8 cellular contexts compared by ENCODE assay signal in the genomic region with DNA sequence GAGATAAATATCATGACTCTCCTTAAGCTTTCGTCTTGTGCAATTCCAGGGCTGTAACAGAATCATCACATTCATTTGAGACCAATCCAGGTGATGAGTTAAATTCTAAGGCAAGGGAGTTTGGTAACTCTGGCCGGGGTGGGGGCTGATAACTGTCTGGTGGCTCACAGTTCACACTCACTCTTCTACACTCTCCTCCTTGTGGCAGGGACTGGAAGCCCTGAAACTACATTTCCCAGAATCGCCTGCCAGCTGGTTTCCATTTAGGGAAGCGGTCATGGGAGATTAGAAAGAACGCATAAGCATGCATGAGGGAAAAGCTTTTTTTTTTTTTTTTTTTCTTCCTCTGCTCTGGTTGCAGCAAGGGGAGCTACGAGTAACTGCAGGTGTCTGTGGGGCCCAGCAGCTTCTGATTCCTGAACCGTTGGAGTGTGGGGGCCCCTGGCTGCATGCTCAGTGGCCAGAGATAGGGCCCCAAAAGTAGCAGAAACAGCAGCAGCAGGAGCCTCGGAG.
A peak's percentile ranks its signal among the peaks of the same experiment; 100 is the strongest.
DNase-seq lines count a peak whose midpoint lies in the region; ATAC-seq and TF ChIP-seq lines count a peak whose summit lies in the region.

No MANE protein-coding gene starts in this region.

- H3K9me3 ChIP-seq in iPS DF 6.9 (ENCODE audit: control insufficient read depth, insufficient read depth, low read length) = no peaks in the 10 kb centered on the region
- H3K9me3 ChIP-seq in testis = no peaks in the 10 kb centered on the region

- no peak for ATAC-seq in GM18868 (IDR thresholded peaks at IDR 0.05; ENCODE audit: unreplicated experiment)

- no CpG with 5 or more reads among the region's 8 CpGs for WGBS in iPS DF 6.9 (ENCODE audit: insufficient coverage, insufficient read length)
- WGBS in testis, 2 donors = 34 to 46% methylated on average over 8 of the region's 8 CpGs

- peak in 1 of 3 experiments; percentile 6 for TF ChIP-seq CTCF in testis (IDR thresholded peaks at IDR 0.05)
- TF ChIP-seq CTCF in GM20000 (IDR thresholded peaks at IDR 0.05; ENCODE audit: extremely low read depth, missing control alignments) = no peak

- no peak for TF ChIP-seq POLR2A in testis (IDR thresholded peaks at IDR 0.05)

- H3K36me3 ChIP-seq in iPS DF 6.9 (ENCODE audit: control insufficient read depth, insufficient read depth, low read length) (no peaks in the 10 kb centered on the region), testis (ENCODE audit: low read depth, missing control alignments) (no peaks in the 10 kb centered on the region)

- no peaks in the 10 kb centered on the region for H3K27me3 ChIP-seq in iPS DF 6.9 (ENCODE audit: control insufficient read depth, insufficient read depth, low read length)
- H3K27me3 ChIP-seq in testis = no peaks in the 10 kb centered on the region

- intact Hi-C loops in testis (cut with DNase I; ENCODE audit: low total_unique reads) = no loop called here

- H3K4me3 ChIP-seq in iPS DF 6.9 (ENCODE audit: low read length) (no peak overlapping the region), testis (no peak overlapping the region)

- H3K4me1 ChIP-seq in iPS DF 6.9 (ENCODE audit: control insufficient read depth, insufficient read depth, low read length) = peaks cover 2% of the 10 kb centered on the region; the same call in 1 of the 2 replicates
- H3K4me1 ChIP-seq in testis = no peaks in the 10 kb centered on the region

- H3K27ac ChIP-seq in iPS DF 6.9 (ENCODE audit: low read length) (no peak overlapping the region), testis (no peak overlapping the region)

- DNase-seq in NCI-H1694 (lab: John Stamatoyannopoulos, UW) (peak; percentile 30), NCI-H1694 treated with DMSO at 0.1 percent for 48 hours (lab: John Stamatoyannopoulos, UW) (no peak), anterior cingulate cortex (lab: John Stamatoyannopoulos, UW) (peak in 37 of 58 donors; percentile 4 to 65 (median 26)), iPS DF 6.9 (ENCODE audit: low read depth, low spot score) (peak; percentile 22), testis (peak; percentile 33), GM20000 (ENCODE audit: low spot score) (no peak), NCI-H1092 (lab: John Stamatoyannopoulos, UW) (no peak)

Comparison
In these comparisons a context has a peak if more than half of its experiments do, and no peak if none do; other contexts are left out.
1. DNase-seq: peak in NCI-H1694 (single experiment), anterior cingulate cortex (37 of 58), iPS DF 6.9 (single experiment) and testis (single experiment); none in NCI-H1694 treated with DMSO at 0.1 percent for 48 hours (single experiment), GM20000 (single experiment) and NCI-H1092 (single experiment).